ENCODE assay signal across 17 cellular contexts in the genomic region with DNA sequence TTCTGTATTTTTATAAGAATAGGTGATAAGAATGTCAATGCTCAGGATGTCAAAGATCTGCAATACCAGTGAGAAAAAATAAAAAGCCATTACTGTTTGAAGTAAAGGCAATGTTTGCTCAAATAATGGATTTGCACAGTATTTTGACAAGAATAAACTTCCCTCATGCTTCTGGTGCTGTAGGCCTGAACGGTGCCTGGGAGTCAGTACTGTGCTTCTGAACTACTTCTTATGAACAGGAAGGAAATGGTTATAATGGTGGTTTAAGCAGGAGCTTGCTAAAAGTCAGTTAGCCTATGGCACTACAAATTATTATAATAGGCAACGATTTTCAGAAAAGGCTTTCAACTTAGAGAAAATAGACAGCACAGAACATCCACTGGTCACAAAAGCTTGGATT.
DNase-seq lines count a peak whose midpoint lies in the region; ATAC-seq and TF ChIP-seq lines count a peak whose summit lies in the region.
"Had no signal": no experiment of that assay in that cellular context is flagged by ENCODE, and none has a peak within 500 bp of the region (broad histone marks: within the 10 kb centered on the region; RNA-seq: fewer than 3 reads in every experiment).

No MANE protein-coding gene starts in this region.

- H3K27me3 ChIP-seq in DND-41 (ENCODE audit: insufficient read depth, low read length, poor library complexity): no peaks in the 10 kb centered on the region
- H3K27me3 ChIP-seq in SU-DHL-6 (ENCODE audit: low read length): no peaks in the 10 kb centered on the region

- H3F3A ChIP-seq in SU-DHL-6 (ENCODE audit: insufficient read depth): no peaks in the 10 kb centered on the region

- H3K4me1 ChIP-seq in DND-41 (ENCODE audit: insufficient read depth, low read length): peaks cover 23% of the 10 kb centered on the region

- H3K36me3 ChIP-seq in DND-41 (ENCODE audit: insufficient read depth, low read length): no peaks in the 10 kb centered on the region
- no peaks in the 10 kb centered on the region for H3K36me3 ChIP-seq in SU-DHL-6 (ENCODE audit: low read length)

- peak overlapping the region; percentile 42 for H2AFZ ChIP-seq in DND-41 (ENCODE audit: low read depth, low read length)
- H2AFZ ChIP-seq in SU-DHL-6 (ENCODE audit: low read depth, low read length, severe bottlenecking): peak overlapping the region; percentile 60

- in situ Hi-C loops in KBM-7 (cut with MboI; ENCODE audit: low pct_unique_long_range_greater_than_20kb, low sequenced_read_pairs): no loop called here

- H3K79me2 ChIP-seq in DND-41 (ENCODE audit: insufficient read depth, low read length): no peaks in the 10 kb centered on the region
- H3K79me2 ChIP-seq in SU-DHL-6 (ENCODE audit: insufficient read depth, low read length): no peaks in the 10 kb centered on the region

- TF ChIP-seq CTCF in DND-41 (IDR thresholded peaks at IDR 0.05; ENCODE audit: borderline replicate concordance, extremely low read depth, low read length, poor library complexity, severe bottlenecking) (no peak), SU-DHL-6 (IDR thresholded peaks at IDR 0.05; ENCODE audit: insufficient read depth, low read length, poor library complexity, severe bottlenecking) (no peak)

- H3K9me3 ChIP-seq in DND-41 (ENCODE audit: insufficient read depth, low read length, severe bottlenecking) (no peaks in the 10 kb centered on the region), SU-DHL-6 (ENCODE audit: insufficient read depth, low read length) (no peaks in the 10 kb centered on the region)

- H3K9ac ChIP-seq in DND-41 (ENCODE audit: low read depth, low read length) (peak overlapping the region; percentile 22; the same call in 1 of the 2 replicates), SU-DHL-6 (ENCODE audit: low read length) (no peak overlapping the region)

- ATAC-seq in DND-41 (ENCODE audit: insufficient read depth, low read depth) (peak; percentile 97), GM18870 (IDR thresholded peaks at IDR 0.05; ENCODE audit: unreplicated experiment) (no peak), HG03196 (IDR thresholded peaks at IDR 0.05; ENCODE audit: unreplicated experiment) (no peak)
- ATAC-seq: GM12878, Panc1 had no signal

- no peaks in the 10 kb centered on the region for H4K20me1 ChIP-seq in DND-41 (ENCODE audit: insufficient read depth, low read length)
- H4K20me1 ChIP-seq in SU-DHL-6 (ENCODE audit: low read depth, low read length): no peaks in the 10 kb centered on the region

- H3K27ac ChIP-seq in DND-41 (ENCODE audit: low read length) (peak overlapping the region; percentile 72), SU-DHL-6 (ENCODE audit: low read depth, low read length) (no peak overlapping the region)

- no peaks in the 10 kb centered on the region for H3K9me2 ChIP-seq in SU-DHL-6 (replicated peaks; ENCODE audit: insufficient read depth, low read length)

- no peak overlapping the region for H3K4me3 ChIP-seq in DND-41 (ENCODE audit: low read depth in 1 of 2, low read length in 2 of 2)
- H3K4me3 ChIP-seq in SU-DHL-6 (ENCODE audit: insufficient read depth, low read length, poor library complexity, severe bottlenecking): no peak overlapping the region
- H3K4me3 ChIP-seq: GM12878 had no signal

- H3K4me2 ChIP-seq in DND-41 (ENCODE audit: insufficient read depth, low read length) (peak overlapping the region; percentile 0; the same call in 1 of the 2 replicates), SU-DHL-6 (ENCODE audit: low read depth, low read length, poor library complexity, severe bottlenecking) (no peak overlapping the region)

- DNase-seq in DND-41: peak; percentile 48
- DNase-seq in KBM-7: peak; percentile 64
- peak; percentile 79 for DNase-seq in MV-4-11 (lab: John Stamatoyannopoulos, UW)
- DNase-seq in activated CD4-positive, alpha-beta T cell treated with anti-CD3 and anti-CD28 coated beads for 4 hours: no peak
- DNase-seq in NCI-H128 (lab: John Stamatoyannopoulos, UW; ENCODE audit: unreplicated experiment): no peak
- DNase-seq: CD4-positive, CD25-positive, alpha-beta regulatory T cell; GOT3; NCI-H1436 treated with DMSO at 0.1 percent for 48 hours; NCI-H2029 treated with DMSO at 0.1 percent for 48 hours; NCI-H2171 treated with DMSO at 0.1 percent for 48 hours; NCI-H510A; NCI-H774 had no signal

Comparison
In these comparisons a context has a peak if more than half of its experiments do, and no peak if none do; other contexts are left out.
1. DNase-seq: peak in DND-41 (single experiment), KBM-7 (single experiment) and MV-4-11 (single experiment); none in activated CD4-positive, alpha-beta T cell treated with anti-CD3 and anti-CD28 coated beads for 4 hours (0 of 2) and NCI-H128 (single experiment).